Comparison of ENCODE assay signal across 1 cellular context in genomic region chr20:57080796-57081195, GRCh38.
TF ChIP-seq lines count a peak whose summit lies in the region.

No MANE protein-coding gene starts in this region.

TF ChIP-seq in WTC11, 78 proteins besides CTCF, POLR2A, EP300 and RAD21 (continued from another document):
- TF ChIP-seq AR (CRISPR knock-in tag; IDR thresholded peaks at IDR 0.05), result no peak
- no peak for TF ChIP-seq HMGA2 (CRISPR knock-in tag; IDR thresholded peaks at IDR 0.05)
- TF ChIP-seq JAZF1 (CRISPR knock-in tag; IDR thresholded peaks at IDR 0.05), result no peak
